21 cellular contexts compared by ENCODE assay signal in genomic region chr3:141779667-141780066, GRCh38. TPM values are rescaled to one million over a fixed set of nuclear protein-coding genes. Genes with fewer than 3 reads are reported as not detected.
DNase-seq lines count a peak whose midpoint lies in the region; ATAC-seq, FAIRE-seq and TF ChIP-seq lines count a peak whose summit lies in the region.
"Had no signal": no experiment of that assay in that cellular context is flagged by ENCODE, and none has a peak within 500 bp of the region (broad histone marks: within the 10 kb centered on the region; RNA-seq: fewer than 3 reads in every experiment).

No MANE protein-coding gene starts in this region.

- H3K9me3 Mint-ChIP-seq in activated naive CD4-positive, alpha-beta T cell treated with anti-CD3 and anti-CD28 coated beads, Interleukin-2, amount 10 ng/mL, durations not matched to agents 7 days and 5 days, result no peaks in the 10 kb centered on the region
- H3K9me3 Mint-ChIP-seq: CD4-positive, alpha-beta T cell; CD8-positive, alpha-beta T cell had no signal

- peak overlapping the region; percentile 42 for H3K27ac Mint-ChIP-seq in activated naive CD4-positive, alpha-beta T cell treated with anti-CD3 and anti-CD28 coated beads, Interleukin-2, amount 10 ng/mL, durations not matched to agents 7 days and 5 days
- H3K27ac Mint-ChIP-seq: B cell; CD4-positive, alpha-beta T cell; CD8-positive, alpha-beta T cell had no signal

- peak; percentile 43 for FAIRE-seq in bronchial epithelial cell (lab: Jason Lieb, UNC)
- FAIRE-seq: A549, D721Med, G401.6, GM12891, GM19239 had no signal

- H3K27me3 ChIP-seq in bronchial epithelial cell (ENCODE audit: control insufficient read depth, insufficient read depth, low read length), result no peaks in the 10 kb centered on the region
- H3K27me3 ChIP-seq: BLaER1 treated with 17β-estradiol and CSF1 and Interleukin-3, amounts not matched to agents 10 nM and 100 nM had no signal

- no peak for TF ChIP-seq CTCF in bronchial epithelial cell (IDR thresholded peaks at IDR 0.05; ENCODE audit: insufficient read depth, low read length, severe bottlenecking)

- no peak overlapping the region for H3K4me3 Mint-ChIP-seq in activated naive CD4-positive, alpha-beta T cell treated with anti-CD3 and anti-CD28 coated beads, Interleukin-2, amount 10 ng/mL, durations not matched to agents 7 days and 5 days
- H3K4me3 Mint-ChIP-seq: B cell; CD4-positive, alpha-beta T cell; CD8-positive, alpha-beta T cell had no signal

- peaks cover 25% of the 10 kb centered on the region for H3K27me3 Mint-ChIP-seq in activated naive CD4-positive, alpha-beta T cell treated with anti-CD3 and anti-CD28 coated beads, Interleukin-2, amount 10 ng/mL, durations not matched to agents 7 days and 5 days
- H3K27me3 Mint-ChIP-seq: B cell; CD4-positive, alpha-beta T cell had no signal

- intact Hi-C loops in posterior vena cava (cut with DNase I) (no loop called here), sciatic nerve (cut with DNase I) (no loop called here)

- CTCF ChIA-PET in activated naive CD4-positive, alpha-beta T cell treated with anti-CD3 and anti-CD28 coated beads, Interleukin-2, amount 10 ng/mL, durations not matched to agents 7 days and 5 days (lab: Charles Lee), result no interaction called here

- no peaks in the 10 kb centered on the region for H3K36me3 Mint-ChIP-seq in activated naive CD4-positive, alpha-beta T cell treated with anti-CD3 and anti-CD28 coated beads, Interleukin-2, amount 10 ng/mL, durations not matched to agents 7 days and 5 days
- H3K36me3 Mint-ChIP-seq: CD8-positive, alpha-beta T cell had no signal

- no peak for ATAC-seq in sciatic nerve
- ATAC-seq: A549; CD8-positive, alpha-beta T cell had no signal

- H3K4me1 Mint-ChIP-seq in activated naive CD4-positive, alpha-beta T cell treated with anti-CD3 and anti-CD28 coated beads, Interleukin-2, amount 10 ng/mL, durations not matched to agents 7 days and 5 days, result no peaks in the 10 kb centered on the region
- H3K4me1 Mint-ChIP-seq: B cell had no signal

- DNase-seq in activated naive CD4-positive, alpha-beta T cell treated with anti-CD3 and anti-CD28 coated beads, Interleukin-2, amount 10 ng/mL, durations not matched to agents 7 days and 5 days, result no peak
- no peak for DNase-seq in activated naive CD4-positive, alpha-beta T cell treated with Interleukin-2 at 50 U/mL for 16 hours
- DNase-seq in bronchial epithelial cell (ENCODE audit: low read depth), result no peak
- peak; percentile 30 for DNase-seq in posterior vena cava (ENCODE audit: low spot score)
- DNase-seq in stimulated activated CD4-positive, alpha-beta T cell treated with anti-CD3 and anti-CD28 coated beads, Interleukin-12 subunit alpha, Interleukin-12 subunit beta, amount 100 ng/mL, for 4 hours, result no peak
- DNase-seq in sciatic nerve (ENCODE audit: low spot score), result no peak
- DNase-seq: AML-193; Caco-2; Calu3; CD4-positive, alpha-beta T cell; CD8-positive, alpha-beta T cell; DMS79 treated with DMSO at 0.1 percent for 48 hours; GF-D8 had no signal

- H3K4me3 ChIP-seq in bronchial epithelial cell (ENCODE audit: low read depth, low read length), result no peak overlapping the region
- H3K4me3 ChIP-seq: A549; BLaER1 treated with 17β-estradiol and CSF1 and Interleukin-3, amounts not matched to agents 10 nM and 100 nM had no signal

- no peaks in the 10 kb centered on the region for H3K36me3 ChIP-seq in bronchial epithelial cell (ENCODE audit: control insufficient read depth, insufficient read depth, low read length)
- H3K36me3 ChIP-seq: BLaER1 treated with 17β-estradiol and CSF1 and Interleukin-3, amounts not matched to agents 10 nM and 100 nM had no signal

RNA-seq across cellular contexts. Expression of gene GRK7, which starts 16.5 kb away (rescaled TPM):
- 0.13 TPM in 1 of 2 replicates, not detected in the other for total RNA-seq in bronchial epithelial cell
- total RNA-seq in posterior vena cava, result under 1 TPM in 1 of 2 donors, not detected in 1; 0.14 TPM
- not detected for total RNA-seq in sciatic nerve
- total RNA-seq: A172, B cell, Caco-2, Calu3 had no signal

RNA-seq across cellular contexts. Expression of gene RNF7, which starts 41.6 kb away (rescaled TPM):
- total RNA-seq in bronchial epithelial cell, result 38.4 and 56.9 TPM in 2 replicates
- 10 to 100 TPM; 62.4 to 73.6 TPM for total RNA-seq in posterior vena cava
- total RNA-seq in sciatic nerve, result 62.8 TPM
